17 cellular contexts compared by ENCODE assay signal in genomic region chr1:21495225-21495820, GRCh38. TPM values are rescaled to one million over a fixed set of nuclear protein-coding genes. Genes with fewer than 3 reads are reported as not detected.
DNase-seq lines count a peak whose midpoint lies in the region; ATAC-seq and TF ChIP-seq lines count a peak whose summit lies in the region.
"Had no signal": no experiment of that assay in that cellular context is flagged by ENCODE, and none has a peak within 500 bp of the region (broad histone marks: within the 10 kb centered on the region; RNA-seq: fewer than 3 reads in every experiment).

No MANE protein-coding gene starts in this region.

- H3K27me3 ChIP-seq in PC-3 (ENCODE audit: low read length) (no peaks in the 10 kb centered on the region), esophagus (ENCODE audit: control insufficient read depth in 1 of 2, insufficient read depth in 2 of 2, low read length in 2 of 2) (no peaks in the 10 kb centered on the region), neuronal stem cell (ENCODE audit: control insufficient read depth in 3 of 3, insufficient read depth in 3 of 3, low read depth in 1 of 3, low read length in 3 of 3) (no peaks in the 10 kb centered on the region)
- H3K27me3 ChIP-seq: BE2C had no signal

- no peak overlapping the region for H2BK15ac ChIP-seq in neuronal stem cell (ENCODE audit: low read length)

- ATAC-seq in PC-3 (no peak), HG02870 (IDR thresholded peaks at IDR 0.05; ENCODE audit: unreplicated experiment) (no peak), GM19023 (IDR thresholded peaks at IDR 0.05; ENCODE audit: unreplicated experiment) (no peak)
- ATAC-seq: A549; CD8-positive, alpha-beta T cell; HepG2 had no signal

- no peak overlapping the region for H4K91ac ChIP-seq in neuronal stem cell (ENCODE audit: low read depth, low read length, poor library complexity)

- H3K4me1 ChIP-seq in HEK293 (ENCODE audit: control insufficient read depth, insufficient read depth, low read length), result peaks cover 8% of the 10 kb centered on the region; the same call in 1 of the 2 replicates
- no peaks in the 10 kb centered on the region for H3K4me1 ChIP-seq in PC-3 (ENCODE audit: insufficient read depth, low read length)
- no peaks in the 10 kb centered on the region for H3K4me1 ChIP-seq in esophagus (ENCODE audit: control insufficient read depth in 2 of 2, insufficient read depth in 2 of 2, low read length in 1 of 2)
- peaks cover 0 to 8% of the 10 kb centered on the region in 2 donors for H3K4me1 ChIP-seq in neuronal stem cell (ENCODE audit: control insufficient read depth in 2 of 2, insufficient read depth in 1 of 2, low read depth in 1 of 2, low read length in 2 of 2)
- H3K4me1 ChIP-seq: A549, BE2C had no signal

- H3K14ac ChIP-seq in neuronal stem cell (ENCODE audit: low read length), result no peak overlapping the region

- TF ChIP-seq CTCF in HEK293 (tag by site-specific recombination; IDR thresholded peaks at IDR 0.05) (no peak), PC-3 (conservative IDR thresholded peaks at IDR 0.05; ENCODE audit: low read depth, low read length) (no peak)

- no peak overlapping the region for H3K9ac ChIP-seq in PC-3 (ENCODE audit: low read length)
- H3K9ac ChIP-seq in neuronal stem cell (ENCODE audit: low read depth, low read length, poor library complexity), result no peak overlapping the region
- H3K9ac ChIP-seq: GM23248 had no signal

- H2AFZ ChIP-seq in PC-3 (ENCODE audit: low read length) (0 out of 2 replicates have a peak overlapping the region, but pooled peaks have one; percentile 38), neuronal stem cell (ENCODE audit: low read length) (peak overlapping the region; percentile 20)
- H2AFZ ChIP-seq: GM23248 had no signal

- H3K18ac ChIP-seq in neuronal stem cell (ENCODE audit: low read length), result no peak overlapping the region

- no peak overlapping the region for H3K27ac ChIP-seq in HEK293 (ENCODE audit: extremely low read depth, low read depth, low read length)
- H3K27ac ChIP-seq in PC-3 (ENCODE audit: low read length), result no peak overlapping the region
- peak overlapping the region; percentile 50 to 79 for H3K27ac ChIP-seq in esophagus (ENCODE audit: low read depth in 2 of 2, low read length in 1 of 2)
- H3K27ac ChIP-seq in neuronal stem cell (replicated peaks; ENCODE audit: low read length), result no peak overlapping the region
- H3K27ac ChIP-seq: A549, C4-2B, GM23248 had no signal

- no peaks in the 10 kb centered on the region for H3K9me3 ChIP-seq in HEK293 (ENCODE audit: control insufficient read depth, insufficient read depth, low read depth, low read length)
- no peaks in the 10 kb centered on the region for H3K9me3 ChIP-seq in PC-3 (ENCODE audit: low read length)
- no peaks in the 10 kb centered on the region for H3K9me3 ChIP-seq in esophagus (ENCODE audit: control insufficient read depth in 2 of 2, insufficient read depth in 1 of 2, low read depth in 1 of 2, low read length in 1 of 2)
- peaks cover 7 to 8% of the 10 kb centered on the region in 2 donors for H3K9me3 ChIP-seq in neuronal stem cell (replicated peaks in 1 of 2; ENCODE audit: control insufficient read depth in 2 of 2, insufficient read depth in 1 of 2, low read depth in 1 of 2, low read length in 2 of 2)
- H3K9me3 ChIP-seq: A549, BE2C had no signal

- CTCF ChIA-PET in HEK293 (lab: Yijun Ruan, JAX) (interaction anchor here (0.7 to 2.8 kb wide), 5 partner anchors 14 to 125 kb away, joined by 3 to 9 read pairs (median 7); partner anchors contain the start of gene ALPL), PC-3 (lab: Charles Lee) (no interaction called here)

- no TSS peak for BruUV-seq in PC-3 (replicated peaks; lab: Mats Ljungman, UMichigan)

- no peaks in the 10 kb centered on the region for H3K79me2 ChIP-seq in PC-3 (ENCODE audit: low read length)

- H4K8ac ChIP-seq in neuronal stem cell (ENCODE audit: low read depth, low read length), result no peak overlapping the region

- H3F3A ChIP-seq in PC-3 (ENCODE audit: low read length, unreplicated experiment), result no peaks in the 10 kb centered on the region

- H3K9me2 ChIP-seq in PC-3 (replicated peaks; ENCODE audit: low read length), result no peaks in the 10 kb centered on the region

- H3K23ac ChIP-seq in neuronal stem cell (ENCODE audit: low read depth, low read length, poor library complexity), result no peak overlapping the region

- intact Hi-C loops in PC-3 (cut with micrococcal nuclease), result loop anchor here (10.0 kb wide), 1 partner anchor 261 kb away; no protein-coding TSS in a partner anchor

- H4K20me1 ChIP-seq in PC-3 (ENCODE audit: low read length), result no peaks in the 10 kb centered on the region

- 80 to 83% methylated on average over 7 of the region's 7 CpGs for WGBS in esophagus, 2 donors
- WGBS in neuronal stem cell (ENCODE audit: extremely low coverage in 2 of 2, insufficient read length in 2 of 2, insufficient replicate concordance in 1 of 2), 2 donors, result no CpG with 5 or more reads among the region's 7 CpGs

- POLR2A ChIA-PET in HEK293 (lab: Yijun Ruan, JAX) (interaction anchor here (0.6 kb wide), 1 partner anchor 113 kb away, joined by 3 read pairs; no protein-coding TSS in a partner anchor), PC-3 (lab: Charles Lee; ENCODE audit: unreplicated experiment) (no interaction called here)

- H3K36me3 ChIP-seq in HEK293 (ENCODE audit: control insufficient read depth in 2 of 2, insufficient read depth in 1 of 2, low read length in 2 of 2), result no peaks in the 10 kb centered on the region
- H3K36me3 ChIP-seq in PC-3 (ENCODE audit: low read depth, low read length), result no peaks in the 10 kb centered on the region
- H3K36me3 ChIP-seq in esophagus (ENCODE audit: control insufficient read depth in 2 of 2, insufficient read depth in 2 of 2, low read length in 1 of 2), result no peaks in the 10 kb centered on the region
- no peaks in the 10 kb centered on the region for H3K36me3 ChIP-seq in neuronal stem cell (replicated peaks in 1 of 2; ENCODE audit: control insufficient read depth in 2 of 2, insufficient read depth in 2 of 2, low read length in 2 of 2)
- H3K36me3 ChIP-seq: BE2C had no signal

- H2BK12ac ChIP-seq in neuronal stem cell (ENCODE audit: low read length), result no peak overlapping the region

- DNase-seq in PC-3 (no peak), neuronal stem cell (ENCODE audit: low spot score) (no peak), nucleus accumbens (lab: John Stamatoyannopoulos, UW) (no peak)
- DNase-seq: BE2C; CD8-positive, alpha-beta T cell; COR-L47; DMS53; H7 had no signal

- H3K4me3 ChIP-seq in HEK293 (ENCODE audit: low read depth, low read length) (no peak overlapping the region), PC-3 (ENCODE audit: low read length) (no peak overlapping the region), esophagus (ENCODE audit: low read depth in 1 of 2, low read length in 2 of 2) (no peak overlapping the region), neuronal stem cell (ENCODE audit: low read length in 2 of 2) (no peak overlapping the region)
- H3K4me3 ChIP-seq: A549, GM12878, GM23248 had no signal

- no peak overlapping the region for H3K4ac ChIP-seq in neuronal stem cell (ENCODE audit: low read length)

- no peaks in the 10 kb centered on the region for H3K79me1 ChIP-seq in neuronal stem cell (ENCODE audit: low read depth, low read length)

- no peak overlapping the region for H2BK120ac ChIP-seq in neuronal stem cell (ENCODE audit: low read depth, low read length)

- no peak overlapping the region for H2AK5ac ChIP-seq in neuronal stem cell (ENCODE audit: low read depth, low read length)

- H3K4me2 ChIP-seq in PC-3 (ENCODE audit: low read length) (no peak overlapping the region), neuronal stem cell (ENCODE audit: insufficient read depth, low read length, poor library complexity, severe bottlenecking) (no peak overlapping the region)
- H3K4me2 ChIP-seq: A549 had no signal

- H2BK5ac ChIP-seq in neuronal stem cell (ENCODE audit: low read length), result no peak overlapping the region

TF ChIP-seq in HEK293, 187 proteins besides CTCF, POLR2A, EP300 and RAD21:
- TF ChIP-seq ZNF24 (tag by site-specific recombination; IDR thresholded peaks at IDR 0.05) (no peak), EGR2 (tag by site-specific recombination; IDR thresholded peaks at IDR 0.05; ENCODE audit: low read depth) (peak; percentile 57), ZFHX2 (tag by site-specific recombination; conservative IDR thresholded peaks at IDR 0.05) (peak; percentile 32; the same call in 1 of the 2 replicates)

RNA-seq across cellular contexts. Expression of gene ALPL, which starts 13.9 kb away (rescaled TPM):
- 0.73 and 0.86 TPM in 2 replicates for total RNA-seq in PC-3 (2014; rRNA removed)
- 1 to 10 TPM; 2.4 to 2.7 TPM for polyA plus RNA-seq in esophagus
- polyA plus RNA-seq in neuronal stem cell (2013, experiment 1 of 2), result 113 TPM
- polyA plus RNA-seq in neuronal stem cell (2013, experiment 2 of 2), result 113 TPM
- total RNA-seq: CD8-positive, alpha-beta T cell; GM23248; HepG2 had no signal

RNA-seq across cellular contexts. Expression of gene NBPF3, which starts 55.4 kb away (rescaled TPM):
- 26.0 and 35.5 TPM in 2 replicates for total RNA-seq in PC-3 (2014; rRNA removed)
- 1 to 10 TPM; 1.1 to 2.4 TPM for polyA plus RNA-seq in esophagus
- 2.2 TPM for polyA plus RNA-seq in neuronal stem cell (2013, experiment 1 of 2)
- 2.1 TPM for polyA plus RNA-seq in neuronal stem cell (2013, experiment 2 of 2)

Comparison
In these comparisons a context has a peak if more than half of its experiments do, and no peak if none do; other contexts are left out.
1. H3K27ac ChIP-seq: peak in esophagus (2 of 2); none in HEK293 (single experiment), PC-3 (single experiment) and neuronal stem cell (single experiment).